In the genomic region with DNA sequence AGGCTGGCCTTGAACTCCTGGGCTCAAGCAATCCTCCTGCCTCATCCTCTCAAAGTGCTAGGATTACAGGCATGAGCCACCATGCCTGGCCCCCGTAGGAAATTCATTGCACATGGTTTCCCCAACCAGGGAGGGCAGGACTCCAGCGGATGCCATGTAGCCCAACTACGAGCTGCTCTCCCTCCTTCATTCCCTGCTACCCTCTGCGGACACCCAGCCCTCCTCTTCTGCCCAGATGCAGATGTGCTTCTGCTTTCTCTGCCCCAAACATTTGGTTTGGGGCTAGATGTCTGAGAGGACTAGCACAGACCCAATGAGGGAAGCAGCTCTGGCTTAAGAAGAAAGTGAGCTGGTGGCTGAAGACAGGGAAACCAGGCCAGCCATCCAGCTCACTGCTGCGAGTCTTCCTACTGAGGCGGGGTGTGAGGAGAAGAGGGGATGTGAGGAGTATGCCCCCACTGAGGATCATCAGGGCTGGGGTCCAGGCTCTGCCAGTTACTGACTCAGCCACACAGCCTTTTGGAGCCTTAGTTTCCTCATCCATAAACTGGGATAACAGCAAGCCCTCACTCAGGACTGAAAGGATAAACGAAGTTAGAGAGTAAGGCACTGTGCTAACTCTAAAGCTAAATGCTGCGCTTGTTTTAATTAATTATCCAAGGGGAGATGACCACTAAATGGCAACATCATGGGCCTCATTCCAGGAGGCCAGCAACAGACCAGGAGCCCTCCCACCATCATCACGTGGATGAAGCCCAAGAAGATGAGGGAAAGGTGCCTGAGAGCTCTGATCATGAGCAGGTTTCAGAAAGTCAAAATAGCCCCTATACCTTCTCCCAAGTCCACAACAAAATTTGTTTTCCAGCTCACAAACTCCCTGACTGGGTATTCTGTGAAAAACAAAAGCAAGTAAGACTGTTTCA, we compare ENCODE assay signal across 10 cellular contexts. TPM values are rescaled to one million over a fixed set of nuclear protein-coding genes. Genes with fewer than 3 reads are reported as not detected.
DNase-seq lines count a peak whose midpoint lies in the region; ATAC-seq, FAIRE-seq and TF ChIP-seq lines count a peak whose summit lies in the region.
"Had no signal": no experiment of that assay in that cellular context is flagged by ENCODE, and none has a peak within 500 bp of the region (broad histone marks: within the 10 kb centered on the region; RNA-seq: fewer than 3 reads in every experiment).

No MANE protein-coding gene starts in this region.

- CTCF ChIA-PET in activated naive CD4-positive, alpha-beta T cell treated with anti-CD3 and anti-CD28 coated beads, Interleukin-2, amount 10 ng/mL, durations not matched to agents 7 days and 5 days (lab: Charles Lee), result interaction anchor here (0.9 to 8.2 kb wide), 7 partner anchors 10 to 76 kb away, joined by 3 to 107 read pairs (median 5); no protein-coding TSS in a partner anchor

- WGBS in tibial nerve, 2 donors, result 29% methylated on average over 9 of the region's 9 CpGs

- H3K36me3 ChIP-seq in kidney (ENCODE audit: control insufficient read depth in 1 of 2, insufficient read depth in 2 of 2, low read length in 2 of 2) (no peaks in the 10 kb centered on the region), tibial nerve (peaks cover 0 to 7% (median 0%) of the 10 kb centered on the region in 3 donors)

- peak overlapping the region; percentile 86 for H3K27ac Mint-ChIP-seq in activated naive CD4-positive, alpha-beta T cell treated with anti-CD3 and anti-CD28 coated beads, Interleukin-2, amount 10 ng/mL, durations not matched to agents 7 days and 5 days
- H3K27ac Mint-ChIP-seq in activated T-helper 17 cell treated with anti-CD3 and anti-CD28 coated beads, Interleukin-2, amount 50 U/mL, for 72 hours, result peak overlapping the region; percentile 73

- no peak for TF ChIP-seq EP300 in tibial nerve (IDR thresholded peaks at IDR 0.05)

- H3K4me3 ChIP-seq in kidney (ENCODE audit: low read length in 2 of 2) (peak overlapping the region; percentile 43 to 50), tibial nerve (peak overlapping the region in 2 of 4 donors; percentile 3 to 23)

- TF ChIP-seq POLR2A in tibial nerve (IDR thresholded peaks at IDR 0.05), result no peak

- H3K4me1 Mint-ChIP-seq in activated naive CD4-positive, alpha-beta T cell treated with anti-CD3 and anti-CD28 coated beads, Interleukin-2, amount 10 ng/mL, durations not matched to agents 7 days and 5 days, result peaks cover 89% of the 10 kb centered on the region
- peaks cover 54% of the 10 kb centered on the region for H3K4me1 Mint-ChIP-seq in activated T-helper 17 cell treated with anti-CD3 and anti-CD28 coated beads, Interleukin-2, amount 50 U/mL, for 72 hours

- no peaks in the 10 kb centered on the region for H3K9me3 Mint-ChIP-seq in activated naive CD4-positive, alpha-beta T cell treated with anti-CD3 and anti-CD28 coated beads, Interleukin-2, amount 10 ng/mL, durations not matched to agents 7 days and 5 days
- H3K9me3 Mint-ChIP-seq in activated T-helper 17 cell treated with anti-CD3 and anti-CD28 coated beads, Interleukin-2, amount 50 U/mL, for 72 hours, result no peaks in the 10 kb centered on the region

- H3K27ac ChIP-seq in kidney (ENCODE audit: low read depth in 2 of 2, low read length in 2 of 2), result peak overlapping the region; percentile 55 to 62
- H3K27ac ChIP-seq in tibial nerve, result peak overlapping the region in 3 of 4 donors; percentile 48 to 69 (median 67)

- peaks cover 10% of the 10 kb centered on the region for H3K36me3 Mint-ChIP-seq in activated naive CD4-positive, alpha-beta T cell treated with anti-CD3 and anti-CD28 coated beads, Interleukin-2, amount 10 ng/mL, durations not matched to agents 7 days and 5 days
- H3K36me3 Mint-ChIP-seq in activated T-helper 17 cell treated with anti-CD3 and anti-CD28 coated beads, Interleukin-2, amount 50 U/mL, for 72 hours (ENCODE audit: low read depth), result peaks cover 5% of the 10 kb centered on the region

- TF ChIP-seq CTCF in kidney (IDR thresholded peaks at IDR 0.05; ENCODE audit: borderline replicate concordance, extremely low read depth, insufficient read depth) (no peak), tibial nerve (IDR thresholded peaks at IDR 0.05) (no peak)

- H3K4me3 Mint-ChIP-seq in activated naive CD4-positive, alpha-beta T cell treated with anti-CD3 and anti-CD28 coated beads, Interleukin-2, amount 10 ng/mL, durations not matched to agents 7 days and 5 days, result peak overlapping the region; percentile 46
- H3K4me3 Mint-ChIP-seq in activated T-helper 17 cell treated with anti-CD3 and anti-CD28 coated beads, Interleukin-2, amount 50 U/mL, for 72 hours, result peak overlapping the region; percentile 88

- no peaks in the 10 kb centered on the region for H3K27me3 ChIP-seq in tibial nerve

- ATAC-seq in activated T-helper 17 cell treated with anti-CD3 and anti-CD28 coated beads, Interleukin-2, amount 50 U/mL, for 72 hours (replicated peaks), result no peak
- ATAC-seq in HG03045 (IDR thresholded peaks at IDR 0.05; ENCODE audit: unreplicated experiment), result no peak

- intact Hi-C loops in kidney (cut with DNase I), result no loop called here

- H3K27me3 Mint-ChIP-seq in activated naive CD4-positive, alpha-beta T cell treated with anti-CD3 and anti-CD28 coated beads, Interleukin-2, amount 10 ng/mL, durations not matched to agents 7 days and 5 days, result no peaks in the 10 kb centered on the region
- H3K27me3 Mint-ChIP-seq in activated T-helper 17 cell treated with anti-CD3 and anti-CD28 coated beads, Interleukin-2, amount 50 U/mL, for 72 hours, result no peaks in the 10 kb centered on the region

- no peak for DNase-seq in activated naive CD4-positive, alpha-beta T cell treated with anti-CD3 and anti-CD28 coated beads, Interleukin-2, amount 10 ng/mL, durations not matched to agents 7 days and 5 days
- no peak for DNase-seq in activated naive CD4-positive, alpha-beta T cell treated with Interleukin-2 at 50 U/mL for 16 hours
- DNase-seq in kidney, result no peak
- DNase-seq in tibial nerve (ENCODE audit: low spot score in 2 of 2), result no peak
- no peak for DNase-seq in NCI-H226
- no peak for DNase-seq in 8988T
- DNase-seq: activated effector memory CD4-positive, alpha-beta T cell treated with Interleukin-2 at 50 U/mL for 16 hours; NCI-H2107 had no signal

- peak overlapping the region in 1 of 2 donors; percentile 48 for H3K9ac ChIP-seq in kidney (ENCODE audit: low read length in 2 of 2)

- H3K9me3 ChIP-seq in kidney (ENCODE audit: control insufficient read depth in 1 of 2, low read length in 2 of 2) (no peaks in the 10 kb centered on the region), tibial nerve (no peaks in the 10 kb centered on the region)

- peaks cover 74 to 82% of the 10 kb centered on the region in 2 donors for H3K4me1 ChIP-seq in kidney (ENCODE audit: control insufficient read depth in 1 of 2, insufficient read depth in 1 of 2, low read depth in 1 of 2, low read length in 2 of 2)
- H3K4me1 ChIP-seq in tibial nerve, result peaks cover 11 to 100% (median 99%) of the 10 kb centered on the region in 4 donors

- FAIRE-seq in kidney (lab: Jason Lieb, UNC), result no peak

RNA-seq across cellular contexts. Expression of gene CTDSP2, which starts 10.9 kb away (rescaled TPM):
- 100 to 1,000 TPM in 1 of 2 donors, 10 to 100 TPM in 1; 68.5 to 113 TPM for total RNA-seq in activated T-helper 17 cell treated with anti-CD3 and anti-CD28 coated beads, Interleukin-2, amount 50 U/mL, for 72 hours
- total RNA-seq in kidney, result 198 TPM
- polyA plus RNA-seq in kidney (ENCODE audit: insufficient read depth, low read depth, low replicate concordance), result 46.0 TPM
- 100 to 1,000 TPM; 117 to 141 (median 123) TPM for total RNA-seq in tibial nerve

RNA-seq across cellular contexts. Expression of gene AVIL, which starts 17.1 kb away (rescaled TPM):
- 1 to 10 TPM; 1.9 to 2.7 TPM for total RNA-seq in activated T-helper 17 cell treated with anti-CD3 and anti-CD28 coated beads, Interleukin-2, amount 50 U/mL, for 72 hours
- total RNA-seq in kidney (7.7 TPM), tibial nerve (1 to 10 TPM; 2.3 to 4.2 (median 3.3) TPM)
- 4.1 TPM for polyA plus RNA-seq in kidney (ENCODE audit: insufficient read depth, low read depth, low replicate concordance)

RNA-seq across cellular contexts. Expression of gene TSFM, which starts 53.0 kb away (rescaled TPM):
- total RNA-seq in activated T-helper 17 cell treated with anti-CD3 and anti-CD28 coated beads, Interleukin-2, amount 50 U/mL, for 72 hours, result 10 to 100 TPM; 30.7 to 63.8 TPM
- 32.8 TPM for total RNA-seq in kidney
- 84.6 TPM for polyA plus RNA-seq in kidney (ENCODE audit: insufficient read depth, low read depth, low replicate concordance)
- total RNA-seq in tibial nerve, result 10 to 100 TPM; 13.5 to 23.2 (median 22.4) TPM
